ENCODE assay signal across 1 cellular context in genomic region chr17:17387461-17388362, GRCh38.
A peak's percentile ranks its signal among the peaks of the same experiment; 100 is the strongest.
TF ChIP-seq lines count a peak whose summit lies in the region.

No MANE protein-coding gene starts in this region.

TF ChIP-seq in HepG2, 621 proteins besides CTCF, POLR2A, EP300 and RAD21 (continued from another document):
- TF ChIP-seq, protein P1, sequence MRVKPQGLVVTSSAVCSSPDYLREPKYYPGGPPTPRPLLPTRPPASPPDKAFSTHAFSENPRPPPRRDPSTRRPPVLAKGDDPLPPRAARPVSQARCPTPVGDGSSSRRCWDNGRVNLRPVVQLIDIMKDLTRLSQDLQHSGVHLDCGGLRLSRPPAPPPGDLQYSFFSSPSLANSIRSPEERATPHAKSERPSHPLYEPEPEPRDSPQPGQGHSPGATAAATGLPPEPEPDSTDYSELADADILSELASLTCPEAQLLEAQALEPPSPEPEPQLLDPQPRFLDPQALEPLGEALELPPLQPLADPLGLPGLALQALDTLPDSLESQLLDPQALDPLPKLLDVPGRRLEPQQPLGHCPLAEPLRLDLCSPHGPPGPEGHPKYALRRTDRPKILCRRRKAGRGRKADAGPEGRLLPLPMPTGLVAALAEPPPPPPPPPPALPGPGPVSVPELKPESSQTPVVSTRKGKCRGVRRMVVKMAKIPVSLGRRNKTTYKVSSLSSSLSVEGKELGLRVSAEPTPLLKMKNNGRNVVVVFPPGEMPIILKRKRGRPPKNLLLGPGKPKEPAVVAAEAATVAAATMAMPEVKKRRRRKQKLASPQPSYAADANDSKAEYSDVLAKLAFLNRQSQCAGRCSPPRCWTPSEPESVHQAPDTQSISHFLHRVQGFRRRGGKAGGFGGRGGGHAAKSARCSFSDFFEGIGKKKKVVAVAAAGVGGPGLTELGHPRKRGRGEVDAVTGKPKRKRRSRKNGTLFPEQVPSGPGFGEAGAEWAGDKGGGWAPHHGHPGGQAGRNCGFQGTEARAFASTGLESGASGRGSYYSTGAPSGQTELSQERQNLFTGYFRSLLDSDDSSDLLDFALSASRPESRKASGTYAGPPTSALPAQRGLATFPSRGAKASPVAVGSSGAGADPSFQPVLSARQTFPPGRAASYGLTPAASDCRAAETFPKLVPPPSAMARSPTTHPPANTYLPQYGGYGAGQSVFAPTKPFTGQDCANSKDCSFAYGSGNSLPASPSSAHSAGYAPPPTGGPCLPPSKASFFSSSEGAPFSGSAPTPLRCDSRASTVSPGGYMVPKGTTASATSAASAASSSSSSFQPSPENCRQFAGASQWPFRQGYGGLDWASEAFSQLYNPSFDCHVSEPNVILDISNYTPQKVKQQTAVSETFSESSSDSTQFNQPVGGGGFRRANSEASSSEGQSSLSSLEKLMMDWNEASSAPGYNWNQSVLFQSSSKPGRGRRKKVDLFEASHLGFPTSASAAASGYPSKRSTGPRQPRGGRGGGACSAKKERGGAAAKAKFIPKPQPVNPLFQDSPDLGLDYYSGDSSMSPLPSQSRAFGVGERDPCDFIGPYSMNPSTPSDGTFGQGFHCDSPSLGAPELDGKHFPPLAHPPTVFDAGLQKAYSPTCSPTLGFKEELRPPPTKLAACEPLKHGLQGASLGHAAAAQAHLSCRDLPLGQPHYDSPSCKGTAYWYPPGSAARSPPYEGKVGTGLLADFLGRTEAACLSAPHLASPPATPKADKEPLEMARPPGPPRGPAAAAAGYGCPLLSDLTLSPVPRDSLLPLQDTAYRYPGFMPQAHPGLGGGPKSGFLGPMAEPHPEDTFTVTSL (CRISPR knock-in tag; IDR thresholded peaks at IDR 0.05; ENCODE audit: borderline replicate concordance): no peak
- TF ChIP-seq SP4 (CRISPR knock-in tag; IDR thresholded peaks at IDR 0.05) (peak; percentile 49; the same call in 1 of the 2 replicates), ZKSCAN5 (CRISPR knock-in tag; IDR thresholded peaks at IDR 0.05) (no peak), ZHX2 (IDR thresholded peaks at IDR 0.05; ENCODE audit: low read depth) (no peak), ZHX2 (CRISPR knock-in tag; IDR thresholded peaks at IDR 0.05; ENCODE audit: borderline replicate concordance) (no peak), NFYC (CRISPR knock-in tag; IDR thresholded peaks at IDR 0.05) (no peak), NR2F6 (IDR thresholded peaks at IDR 0.05) (peak; percentile 52), NR2F6 (CRISPR knock-in tag; IDR thresholded peaks at IDR 0.05) (peak; percentile 59), CREM (IDR thresholded peaks at IDR 0.05) (no peak), CREM (CRISPR knock-in tag; IDR thresholded peaks at IDR 0.05) (no peak), ZNF234 (CRISPR knock-in tag; conservative IDR thresholded peaks at IDR 0.05) (no peak), ZKSCAN8 (CRISPR knock-in tag; IDR thresholded peaks at IDR 0.05; ENCODE audit: borderline replicate concordance) (no peak), IKZF4 (CRISPR knock-in tag; IDR thresholded peaks at IDR 0.05; ENCODE audit: borderline replicate concordance, low read depth, not compliant biosample characterization) (no peak), HHEX (CRISPR knock-in tag; IDR thresholded peaks at IDR 0.05) (no peak), MED1 (CRISPR knock-in tag; IDR thresholded peaks at IDR 0.05) (0 out of 2 replicates have a peak, but pooled peaks have one; percentile 34), REL (CRISPR knock-in tag; conservative IDR thresholded peaks at IDR 0.05) (no peak), SMARCE1 (IDR thresholded peaks at IDR 0.05; ENCODE audit: borderline replicate concordance) (no peak), ZNF441 (CRISPR knock-in tag; IDR thresholded peaks at IDR 0.05; ENCODE audit: borderline replicate concordance) (no peak), FOXP1 (IDR thresholded peaks at IDR 0.05) (no peak), FOXP1 (CRISPR knock-in tag; IDR thresholded peaks at IDR 0.05) (no peak), NCOA2 (CRISPR knock-in tag; IDR thresholded peaks at IDR 0.05) (no peak), PCBP2 (optimal IDR thresholded peaks at IDR 0.05; ENCODE audit: low read depth, low read length, poor library complexity, severe bottlenecking) (no peak), LCORL (IDR thresholded peaks at IDR 0.05) (no peak), LCORL (CRISPR knock-in tag; IDR thresholded peaks at IDR 0.05) (no peak), ZNF674 (CRISPR knock-in tag; IDR thresholded peaks at IDR 0.05; ENCODE audit: low read depth) (no peak)
